In genomic region chr2:39632871-39633270, GRCh38 we compare ENCODE assay signal across 16 cellular contexts. TPM values are rescaled to one million over a fixed set of nuclear protein-coding genes. Genes with fewer than 3 reads are reported as not detected.
DNase-seq lines count a peak whose midpoint lies in the region; ATAC-seq, FAIRE-seq and TF ChIP-seq lines count a peak whose summit lies in the region.
"Had no signal": no experiment of that assay in that cellular context is flagged by ENCODE, and none has a peak within 500 bp of the region (broad histone marks: within the 10 kb centered on the region; RNA-seq: fewer than 3 reads in every experiment).

No MANE protein-coding gene starts in this region.

- H3K36me3 ChIP-seq in astrocyte (ENCODE audit: insufficient read depth, low read length): no peaks in the 10 kb centered on the region
- H3K36me3 ChIP-seq: heart left ventricle had no signal

- H3K27ac Mint-ChIP-seq in astrocyte (ENCODE audit: unreplicated experiment): peak overlapping the region; percentile 94
- H3K27ac Mint-ChIP-seq in naive thymus-derived CD8-positive, alpha-beta T cell: no peak overlapping the region
- H3K27ac Mint-ChIP-seq: effector memory CD8-positive, alpha-beta T cell; naive B cell had no signal

- peaks cover 2% of the 10 kb centered on the region for H3K9me3 Mint-ChIP-seq in astrocyte (ENCODE audit: unreplicated experiment)
- peaks cover 0 to 4% (median 0%) of the 10 kb centered on the region in 9 donors for H3K9me3 Mint-ChIP-seq in naive thymus-derived CD8-positive, alpha-beta T cell
- H3K9me3 Mint-ChIP-seq: effector memory CD8-positive, alpha-beta T cell had no signal

- H3K4me2 ChIP-seq in astrocyte (ENCODE audit: low read length): peak overlapping the region; percentile 49
- H3K4me2 ChIP-seq: A549 had no signal

- H4K20me1 ChIP-seq in astrocyte (ENCODE audit: insufficient read depth, low read length): no peaks in the 10 kb centered on the region

- H3K4me1 ChIP-seq in astrocyte (ENCODE audit: insufficient read depth, low read length): peaks cover 30% of the 10 kb centered on the region
- H3K4me1 ChIP-seq in foreskin keratinocyte: peaks cover 15% of the 10 kb centered on the region
- H3K4me1 ChIP-seq: A549 had no signal

- H3K4me3 ChIP-seq in astrocyte (ENCODE audit: insufficient read depth, low read depth, low read length): no peak overlapping the region
- H3K4me3 ChIP-seq: A549, heart left ventricle had no signal

- H3K27me3 Mint-ChIP-seq in astrocyte (ENCODE audit: low read depth, unreplicated experiment): no peaks in the 10 kb centered on the region
- H3K27me3 Mint-ChIP-seq in naive thymus-derived CD8-positive, alpha-beta T cell: peaks cover 0 to 10% (median 0%) of the 10 kb centered on the region in 5 donors
- H3K27me3 Mint-ChIP-seq: naive B cell had no signal

- FAIRE-seq in astrocyte (lab: Jason Lieb, UNC): peak; percentile 95
- FAIRE-seq: A549 had no signal

- H3K9me3 ChIP-seq in astrocyte (ENCODE audit: insufficient read depth, low read depth, low read length): no peaks in the 10 kb centered on the region
- H3K9me3 ChIP-seq: A549, heart left ventricle had no signal

- no peak overlapping the region for H3K4me3 Mint-ChIP-seq in astrocyte (ENCODE audit: unreplicated experiment)
- H3K4me3 Mint-ChIP-seq in naive thymus-derived CD8-positive, alpha-beta T cell: no peak overlapping the region
- H3K4me3 Mint-ChIP-seq: effector memory CD8-positive, alpha-beta T cell; naive B cell had no signal

- H3K27me3 ChIP-seq in astrocyte (ENCODE audit: insufficient read depth, low read length) (no peaks in the 10 kb centered on the region), foreskin keratinocyte (no peaks in the 10 kb centered on the region)
- H3K27me3 ChIP-seq: heart left ventricle had no signal

- no peaks in the 10 kb centered on the region for H3K79me2 ChIP-seq in astrocyte (ENCODE audit: insufficient read depth, low read length)

- peak overlapping the region; percentile 96 for H3K27ac ChIP-seq in astrocyte (ENCODE audit: low read depth, low read length)
- peak overlapping the region; percentile 82 for H3K27ac ChIP-seq in foreskin keratinocyte
- H3K27ac ChIP-seq: A549, heart left ventricle had no signal

- DNase-seq in NCI-H345 (lab: John Stamatoyannopoulos, UW): peak; percentile 56
- no peak for DNase-seq in NCI-H345 treated with DMSO at 0.1 percent for 48 hours (lab: John Stamatoyannopoulos, UW; ENCODE audit: unreplicated experiment)
- DNase-seq in astrocyte (ENCODE audit: low read depth): peak; percentile 98
- peak; percentile 73 to 80 for DNase-seq in foreskin keratinocyte
- no peak for DNase-seq in naive thymus-derived CD8-positive, alpha-beta T cell
- DNase-seq in activated CD4-positive, alpha-beta T cell treated with anti-CD3 and anti-CD28 coated beads for 1 hour: no peak
- DNase-seq in left colon: no peak
- DNase-seq: effector memory CD8-positive, alpha-beta T cell; heart left ventricle; naive B cell; NCI-H1105; NCI-H510A treated with DMSO at 0.1 percent for 48 hours; retina; trophoblast cell had no signal

- ATAC-seq in foreskin keratinocyte (peak; percentile 56), HG02798 (IDR thresholded peaks at IDR 0.05; ENCODE audit: poor library complexity, unreplicated experiment) (no peak), left colon (no peak)
- no peak for ATAC-seq in naive thymus-derived CD8-positive, alpha-beta T cell
- ATAC-seq: effector memory CD8-positive, alpha-beta T cell; heart left ventricle had no signal

- no peak for TF ChIP-seq CTCF in astrocyte (IDR thresholded peaks at IDR 0.05; ENCODE audit: insufficient read depth, low read depth, low read length)
- no peak for TF ChIP-seq CTCF in foreskin keratinocyte (conservative IDR thresholded peaks at IDR 0.05)

- intact Hi-C loops in left colon (cut with DNase I, micrococcal nuclease): no loop called here

- POLR2A ChIA-PET in naive thymus-derived CD8-positive, alpha-beta T cell (lab: Charles Lee): no interaction called here

- no peaks in the 10 kb centered on the region for H3K36me3 Mint-ChIP-seq in astrocyte (ENCODE audit: low read depth, unreplicated experiment)
- H3K36me3 Mint-ChIP-seq in naive thymus-derived CD8-positive, alpha-beta T cell: no peaks in the 10 kb centered on the region
- H3K36me3 Mint-ChIP-seq: naive B cell had no signal

- H3K9ac ChIP-seq in astrocyte (ENCODE audit: low read length): peak overlapping the region; percentile 68

- peaks cover 31% of the 10 kb centered on the region for H3K4me1 Mint-ChIP-seq in astrocyte (ENCODE audit: low read depth, unreplicated experiment)
- H3K4me1 Mint-ChIP-seq in naive thymus-derived CD8-positive, alpha-beta T cell: peaks cover 0 to 2% (median 0%) of the 10 kb centered on the region in 4 donors
- H3K4me1 Mint-ChIP-seq: naive B cell had no signal

- no peak overlapping the region for H2AFZ ChIP-seq in astrocyte (ENCODE audit: low read depth, low read length)

RNA-seq across cellular contexts. Expression of gene TMEM178A, which starts 32.8 kb away (rescaled TPM):
- 28.7 and 41.6 TPM in 2 replicates for total RNA-seq in astrocyte
- total RNA-seq in foreskin keratinocyte: not detected in 2 replicates
- polyA plus RNA-seq in foreskin keratinocyte: 0.04 and 0.07 TPM in 2 replicates
- total RNA-seq in naive thymus-derived CD8-positive, alpha-beta T cell: under 1 TPM; 0.47 to 0.99 TPM
- polyA plus RNA-seq in naive thymus-derived CD8-positive, alpha-beta T cell: under 1 TPM in 1 of 3 donors, not detected in 2; 0.11 TPM
- 1 to 10 TPM; 1.6 to 2.0 TPM for total RNA-seq in left colon

Comparison
In these comparisons a context has a peak if more than half of its experiments do, and no peak if none do; other contexts are left out.
1. DNase-seq: peak in NCI-H345 (single experiment), astrocyte (single experiment) and foreskin keratinocyte (2 of 2); none in NCI-H345 treated with DMSO at 0.1 percent for 48 hours (single experiment), naive thymus-derived CD8-positive, alpha-beta T cell (0 of 10), activated CD4-positive, alpha-beta T cell treated with anti-CD3 and anti-CD28 coated beads for 1 hour (single experiment) and left colon (0 of 2).
2. RNA of gene TMEM178A, which starts 32.8 kb away (total RNA-seq): 28.7 to 41.6 TPM in astrocyte; 1.6 to 2.0 TPM in left colon, 0.47 to 0.99 TPM in naive thymus-derived CD8-positive, alpha-beta T cell and not detected in foreskin keratinocyte; every median in the first group is over 10 times any median in the second.